In the genomic region with DNA sequence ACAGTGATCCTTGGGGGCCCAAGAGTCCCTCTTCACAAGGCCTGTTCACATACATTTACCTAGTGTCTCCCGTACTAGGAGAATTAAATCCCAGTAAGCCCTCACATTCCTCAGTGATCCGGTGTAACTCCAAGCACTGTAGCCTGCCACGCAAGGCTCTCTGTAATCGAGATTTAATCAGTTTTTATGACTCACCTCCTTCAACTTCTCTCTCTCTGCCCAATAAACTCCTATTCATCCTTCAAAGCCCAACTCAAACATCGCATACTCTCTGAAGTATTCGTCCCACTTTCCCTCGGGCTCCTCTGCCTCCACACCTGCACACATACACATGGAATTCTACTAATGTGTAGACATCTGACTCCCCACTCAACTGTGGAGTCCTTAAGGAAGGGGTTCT, we compare ENCODE assay signal across 17 cellular contexts.
DNase-seq lines count a peak whose midpoint lies in the region; ATAC-seq and TF ChIP-seq lines count a peak whose summit lies in the region.
"Had no signal": no experiment of that assay in that cellular context is flagged by ENCODE, and none has a peak within 500 bp of the region (broad histone marks: within the 10 kb centered on the region; RNA-seq: fewer than 3 reads in every experiment).

No MANE protein-coding gene starts in this region.

- H3K27me3 ChIP-seq in SK-N-SH (ENCODE audit: insufficient read depth) = no peaks in the 10 kb centered on the region
- no peaks in the 10 kb centered on the region for H3K27me3 ChIP-seq in smooth muscle cell (ENCODE audit: low read depth)
- H3K27me3 ChIP-seq: pancreas, tibial artery had no signal

- no peaks in the 10 kb centered on the region for H3K9me3 ChIP-seq in SK-N-SH
- no peaks in the 10 kb centered on the region for H3K9me3 ChIP-seq in smooth muscle cell (replicated peaks; ENCODE audit: low read depth)
- H3K9me3 ChIP-seq: pancreas, tibial artery had no signal

- H3F3A ChIP-seq in SK-N-SH (replicated peaks; ENCODE audit: insufficient read depth) (no peaks in the 10 kb centered on the region), smooth muscle cell (ENCODE audit: low read depth) (no peaks in the 10 kb centered on the region)

- POLR2A ChIA-PET in SK-N-SH (lab: Yijun Ruan, JAX) = no interaction called here

- no peaks in the 10 kb centered on the region for H3K36me3 ChIP-seq in SK-N-SH (replicated peaks in 1 of 2; ENCODE audit: control insufficient read depth in 1 of 2, insufficient read depth in 2 of 2, low read length in 1 of 2)
- no peaks in the 10 kb centered on the region for H3K36me3 ChIP-seq in smooth muscle cell (ENCODE audit: low read depth)
- H3K36me3 ChIP-seq: pancreas, tibial artery had no signal

- no peaks in the 10 kb centered on the region for H3K9me2 ChIP-seq in SK-N-SH

- no peak overlapping the region for H3K4me3 ChIP-seq in SK-N-SH (ENCODE audit: low read depth in 2 of 2, low read length in 1 of 2)
- no peak overlapping the region for H3K4me3 ChIP-seq in smooth muscle cell
- H3K4me3 ChIP-seq: pancreas, tibial artery had no signal

- H3K27ac ChIP-seq in SK-N-SH (ENCODE audit: low read depth in 2 of 2, low read length in 1 of 2) = no peak overlapping the region
- peak overlapping the region; percentile 90 for H3K27ac ChIP-seq in smooth muscle cell (ENCODE audit: low read depth)
- H3K27ac ChIP-seq: 22Rv1, KMS-11, pancreas, tibial artery had no signal

- no peak for TF ChIP-seq CTCF in SK-N-SH (IDR thresholded peaks at IDR 0.05)
- TF ChIP-seq CTCF in smooth muscle cell (IDR thresholded peaks at IDR 0.05; ENCODE audit: borderline replicate concordance, insufficient read depth, poor library complexity, severe bottlenecking) = no peak

- H3K79me2 ChIP-seq in SK-N-SH (ENCODE audit: insufficient read depth) (no peaks in the 10 kb centered on the region), smooth muscle cell (ENCODE audit: low read depth) (peaks cover 48% of the 10 kb centered on the region)

- DNase-seq in SK-N-SH (no peak), RPMI7951 (ENCODE audit: low read depth) (peak; percentile 55), smooth muscle cell (lab: John Stamatoyannopoulos, UW; ENCODE audit: unreplicated experiment) (no peak), SIG-M5 treated with dmso at 0.1 percent for 504 hours (lab: John Stamatoyannopoulos, UW; ENCODE audit: unreplicated experiment) (no peak), mesenteric fat pad (ENCODE audit: low spot score) (no peak)
- DNase-seq: activated CD4-positive, alpha-beta T cell treated with anti-CD3 and anti-CD28 coated beads, Interleukin-2, amount 50 U/mL, for 4 hours; activated T-cell treated with anti-CD3 and anti-CD28 coated beads, Interleukin-2, amount 50 U/mL, for 72 hours; central memory CD4-positive, alpha-beta T cell; head of caudate nucleus; NCI-H146; pancreas; tibial artery had no signal

- no peak overlapping the region for H3K4me2 ChIP-seq in SK-N-SH
- peak overlapping the region; percentile 37 for H3K4me2 ChIP-seq in smooth muscle cell
- H3K4me2 ChIP-seq: KMS-11 had no signal

- H3K4me1 ChIP-seq in SK-N-SH (ENCODE audit: control insufficient read depth in 1 of 2, insufficient read depth in 2 of 2, low read depth in 1 of 2, low read length in 1 of 2) (peaks cover 0 to 3% of the 10 kb centered on the region in 2 experiments; a peak in 1 of 4 replicates), smooth muscle cell (ENCODE audit: low read depth) (peaks cover 8% of the 10 kb centered on the region)

- no peak overlapping the region for H3K9ac ChIP-seq in SK-N-SH
- peak overlapping the region; percentile 78 for H3K9ac ChIP-seq in smooth muscle cell (ENCODE audit: low read depth)
- H3K9ac ChIP-seq: KMS-11 had no signal

- TF ChIP-seq EP300 in SK-N-SH (IDR thresholded peaks at IDR 0.05; ENCODE audit: borderline replicate concordance in 1 of 2, low read depth in 1 of 2, low read length in 1 of 2) = no peak

- whole genome bisulfite sequencing in SK-N-SH (ENCODE audit: low lambda C conversion rate) = 81% methylated on average over 7 of the region's 7 CpGs
- 10% methylated on average over 7 of the region's 7 CpGs for WGBS in smooth muscle cell (ENCODE audit: low lambda C conversion rate)

- H2AFZ ChIP-seq in SK-N-SH (ENCODE audit: low read depth) (no peak overlapping the region), smooth muscle cell (ENCODE audit: low read depth) (no peak overlapping the region)

- no peak; the same call in 1 of the 3 replicates for ATAC-seq in SK-N-SH treated with all-trans-retinoic acid at 6 μM for 48 hours
- ATAC-seq in esophagus mucosa = peak; percentile 15
- ATAC-seq in HG03108 (IDR thresholded peaks at IDR 0.05; ENCODE audit: unreplicated experiment) = no peak
- ATAC-seq: activated T-cell treated with anti-CD3 and anti-CD28 coated beads, Interleukin-2, amount 50 U/mL, for 72 hours; pancreas had no signal

- CTCF ChIA-PET in SK-N-SH (lab: Yijun Ruan, JAX) = interaction anchor here (1.2 kb wide), 1 partner anchor 183 kb away, joined by 4 read pairs; no protein-coding TSS in a partner anchor

- no peak for TF ChIP-seq RAD21 in SK-N-SH (IDR thresholded peaks at IDR 0.05; ENCODE audit: low read length)

- peaks cover 6% of the 10 kb centered on the region; the same call in 1 of the 2 replicates for H4K20me1 ChIP-seq in SK-N-SH (ENCODE audit: insufficient read depth)
- peaks cover 73% of the 10 kb centered on the region for H4K20me1 ChIP-seq in smooth muscle cell (ENCODE audit: low read depth)

TF ChIP-seq in SK-N-SH treated with all-trans-retinoic acid at 6 μM for 48 hours, 23 proteins besides CTCF, POLR2A, EP300 and RAD21:
- TF ChIP-seq OSR1 (CRISPR knock-in tag; IDR thresholded peaks at IDR 0.05) = no peak
- no peak for TF ChIP-seq TCF4 (CRISPR knock-in tag; IDR thresholded peaks at IDR 0.05; ENCODE audit: borderline replicate concordance)
- no peak for TF ChIP-seq GLIS3 (CRISPR knock-in tag; IDR thresholded peaks at IDR 0.05)
- TF ChIP-seq ZFP3 (CRISPR knock-in tag; IDR thresholded peaks at IDR 0.05) = peak; percentile 99

TF ChIP-seq in SK-N-SH, 30 proteins besides CTCF, POLR2A, EP300 and RAD21:
- no peak for TF ChIP-seq RXRA (IDR thresholded peaks at IDR 0.05; ENCODE audit: borderline replicate concordance, low read depth)
- TF ChIP-seq, protein P1, sequence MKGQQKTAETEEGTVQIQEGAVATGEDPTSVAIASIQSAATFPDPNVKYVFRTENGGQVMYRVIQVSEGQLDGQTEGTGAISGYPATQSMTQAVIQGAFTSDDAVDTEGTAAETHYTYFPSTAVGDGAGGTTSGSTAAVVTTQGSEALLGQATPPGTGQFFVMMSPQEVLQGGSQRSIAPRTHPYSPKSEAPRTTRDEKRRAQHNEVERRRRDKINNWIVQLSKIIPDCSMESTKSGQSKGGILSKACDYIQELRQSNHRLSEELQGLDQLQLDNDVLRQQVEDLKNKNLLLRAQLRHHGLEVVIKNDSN (IDR thresholded peaks at IDR 0.05; ENCODE audit: borderline replicate concordance, low read depth) = no peak
- no peak for TF ChIP-seq YY1 (IDR thresholded peaks at IDR 0.05; ENCODE audit: low read depth)
- TF ChIP-seq, protein P2, sequence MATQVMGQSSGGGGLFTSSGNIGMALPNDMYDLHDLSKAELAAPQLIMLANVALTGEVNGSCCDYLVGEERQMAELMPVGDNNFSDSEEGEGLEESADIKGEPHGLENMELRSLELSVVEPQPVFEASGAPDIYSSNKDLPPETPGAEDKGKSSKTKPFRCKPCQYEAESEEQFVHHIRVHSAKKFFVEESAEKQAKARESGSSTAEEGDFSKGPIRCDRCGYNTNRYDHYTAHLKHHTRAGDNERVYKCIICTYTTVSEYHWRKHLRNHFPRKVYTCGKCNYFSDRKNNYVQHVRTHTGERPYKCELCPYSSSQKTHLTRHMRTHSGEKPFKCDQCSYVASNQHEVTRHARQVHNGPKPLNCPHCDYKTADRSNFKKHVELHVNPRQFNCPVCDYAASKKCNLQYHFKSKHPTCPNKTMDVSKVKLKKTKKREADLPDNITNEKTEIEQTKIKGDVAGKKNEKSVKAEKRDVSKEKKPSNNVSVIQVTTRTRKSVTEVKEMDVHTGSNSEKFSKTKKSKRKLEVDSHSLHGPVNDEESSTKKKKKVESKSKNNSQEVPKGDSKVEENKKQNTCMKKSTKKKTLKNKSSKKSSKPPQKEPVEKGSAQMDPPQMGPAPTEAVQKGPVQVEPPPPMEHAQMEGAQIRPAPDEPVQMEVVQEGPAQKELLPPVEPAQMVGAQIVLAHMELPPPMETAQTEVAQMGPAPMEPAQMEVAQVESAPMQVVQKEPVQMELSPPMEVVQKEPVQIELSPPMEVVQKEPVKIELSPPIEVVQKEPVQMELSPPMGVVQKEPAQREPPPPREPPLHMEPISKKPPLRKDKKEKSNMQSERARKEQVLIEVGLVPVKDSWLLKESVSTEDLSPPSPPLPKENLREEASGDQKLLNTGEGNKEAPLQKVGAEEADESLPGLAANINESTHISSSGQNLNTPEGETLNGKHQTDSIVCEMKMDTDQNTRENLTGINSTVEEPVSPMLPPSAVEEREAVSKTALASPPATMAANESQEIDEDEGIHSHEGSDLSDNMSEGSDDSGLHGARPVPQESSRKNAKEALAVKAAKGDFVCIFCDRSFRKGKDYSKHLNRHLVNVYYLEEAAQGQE (IDR thresholded peaks at IDR 0.05; ENCODE audit: low read depth, low read length) = no peak
- TF ChIP-seq GATA2 (CRISPR knock-in tag; IDR thresholded peaks at IDR 0.05) = no peak
- TF ChIP-seq EZH2phosphoT487 (IDR thresholded peaks at IDR 0.05; ENCODE audit: borderline replicate concordance, low read depth) = no peak
- no peak for TF ChIP-seq NFIC (IDR thresholded peaks at IDR 0.05; ENCODE audit: borderline replicate concordance)
- TF ChIP-seq TCF12 (IDR thresholded peaks at IDR 0.05) = no peak
- no peak for TF ChIP-seq POLR2AphosphoS5 (IDR thresholded peaks at IDR 0.05; ENCODE audit: low read depth, low read length)
- no peak for TF ChIP-seq GABPA (IDR thresholded peaks at IDR 0.05; ENCODE audit: low read depth)
- TF ChIP-seq TEAD4 (IDR thresholded peaks at IDR 0.05; ENCODE audit: borderline replicate concordance, insufficient read depth) = no peak
TF ChIP-seq in SK-N-SH: peak in this region for 0.
